In the genomic region with DNA sequence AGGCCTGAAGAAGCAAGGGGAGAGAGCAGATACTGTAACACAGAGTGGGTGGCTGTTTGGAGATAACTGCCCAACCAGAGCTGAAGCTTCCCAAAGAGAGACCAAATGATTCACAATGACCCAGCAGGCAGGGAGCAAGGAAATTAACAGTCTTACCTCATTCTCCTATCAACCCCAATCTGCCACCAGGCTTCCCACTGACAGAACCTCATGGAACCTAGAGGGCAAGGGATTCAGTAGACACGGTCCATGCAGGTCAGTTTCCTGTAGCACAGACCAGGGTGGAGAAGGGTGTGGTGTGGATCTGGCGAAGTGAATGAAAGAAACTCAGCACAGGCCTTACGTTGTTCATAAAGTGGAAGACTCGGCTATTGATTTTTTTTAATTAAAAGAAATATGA, we compare ENCODE assay signal across 18 cellular contexts.
"Had no signal": no experiment of that assay in that cellular context is flagged by ENCODE, and none has a peak within 500 bp of the region (broad histone marks: within the 10 kb centered on the region; RNA-seq: fewer than 3 reads in every experiment).

No MANE protein-coding gene starts in this region.

- ATAC-seq: activated naive CD8-positive, alpha-beta T cell treated with anti-CD3 and anti-CD28 coated beads, Interleukin-2, amount 50 U/mL, for 24 hours; heart right ventricle; psoas muscle had no signal

- H3K9me3 Mint-ChIP-seq: activated CD4-positive, alpha-beta T cell treated with anti-CD3 and anti-CD28 coated beads, Interleukin-2, amount 10 ng/mL, durations not matched to agents 7 days and 5 days; activated naive CD8-positive, alpha-beta T cell treated with anti-CD3 and anti-CD28 coated beads, Interleukin-2, amount 50 U/mL, for 24 hours; nephron; stimulated activated naive CD8-positive, alpha-beta T cell treated with anti-CD3 and anti-CD28 coated beads, Interleukin-15, Interleukin-2, amounts not matched to agents 100 ng/mL and 50 ng/mL, for 24 hours; T-helper 1 cell treated with Interleukin-12 subunit alpha and Interleukin-12 subunit beta and Interleukin-4 antibody, amounts not matched to agents 30 μg/mL and 1 μg/mL, for 36 hours had no signal

- H3K4me1 ChIP-seq: heart right ventricle, psoas muscle, upper lobe of left lung had no signal

- H3K9me3 ChIP-seq: heart right ventricle, psoas muscle, upper lobe of left lung had no signal

- H3K4me3 ChIP-seq: coronary artery, heart right ventricle, psoas muscle, upper lobe of left lung had no signal

- DNase-seq: activated CD4-positive, alpha-beta T cell treated with anti-CD3 and anti-CD28 coated beads, Interleukin-2, amount 10 ng/mL, durations not matched to agents 7 days and 5 days; activated CD4-positive, CD25-positive, alpha-beta regulatory T cell; activated CD8-positive, alpha-beta memory T cell treated with anti-CD3 and anti-CD28 coated beads for 24 hours; activated naive CD4-positive, alpha-beta T cell treated with Interleukin-2 at 50 U/mL for 16 hours; activated naive CD8-positive, alpha-beta T cell treated with anti-CD3 and anti-CD28 coated beads, Interleukin-2, amount 50 U/mL, for 24 hours; effector CD4-positive, alpha-beta T cell; heart right ventricle; kidney glomerular epithelial cell; mammary epithelial cell; occipital lobe; psoas muscle; stimulated activated CD4-positive, alpha-beta T cell treated with anti-CD3 and anti-CD28 coated beads, Interleukin-15, amount 100 ng/mL, for 24 hours; stimulated activated CD4-positive, alpha-beta T cell treated with anti-CD3 and anti-CD28 coated beads, Interleukin-4, amount 100 ng/mL, for 24 hours; upper lobe of left lung had no signal

- H3K36me3 ChIP-seq: heart right ventricle, upper lobe of left lung had no signal

- H3K4me3 Mint-ChIP-seq: activated CD4-positive, alpha-beta T cell treated with anti-CD3 and anti-CD28 coated beads, Interleukin-2, amount 10 ng/mL, durations not matched to agents 7 days and 5 days; activated naive CD8-positive, alpha-beta T cell treated with anti-CD3 and anti-CD28 coated beads, Interleukin-2, amount 50 U/mL, for 24 hours; nephron; stimulated activated naive CD8-positive, alpha-beta T cell treated with anti-CD3 and anti-CD28 coated beads, Interleukin-15, Interleukin-2, amounts not matched to agents 100 ng/mL and 50 ng/mL, for 24 hours; T-helper 1 cell treated with Interleukin-12 subunit alpha and Interleukin-12 subunit beta and Interleukin-4 antibody, amounts not matched to agents 30 μg/mL and 1 μg/mL, for 36 hours had no signal

- H3K27ac Mint-ChIP-seq: activated CD4-positive, alpha-beta T cell treated with anti-CD3 and anti-CD28 coated beads, Interleukin-2, amount 10 ng/mL, durations not matched to agents 7 days and 5 days; activated naive CD8-positive, alpha-beta T cell treated with anti-CD3 and anti-CD28 coated beads, Interleukin-2, amount 50 U/mL, for 24 hours; nephron; stimulated activated naive CD8-positive, alpha-beta T cell treated with anti-CD3 and anti-CD28 coated beads, Interleukin-15, Interleukin-2, amounts not matched to agents 100 ng/mL and 50 ng/mL, for 24 hours; T-helper 1 cell treated with Interleukin-12 subunit alpha and Interleukin-12 subunit beta and Interleukin-4 antibody, amounts not matched to agents 30 μg/mL and 1 μg/mL, for 36 hours had no signal

- H3K4me1 Mint-ChIP-seq: activated CD4-positive, alpha-beta T cell treated with anti-CD3 and anti-CD28 coated beads, Interleukin-2, amount 10 ng/mL, durations not matched to agents 7 days and 5 days; activated naive CD8-positive, alpha-beta T cell treated with anti-CD3 and anti-CD28 coated beads, Interleukin-2, amount 50 U/mL, for 24 hours had no signal

- H3K27me3 ChIP-seq: upper lobe of left lung had no signal

- H3K27ac ChIP-seq: coronary artery, heart right ventricle, psoas muscle, upper lobe of left lung had no signal
